In the genomic region with DNA sequence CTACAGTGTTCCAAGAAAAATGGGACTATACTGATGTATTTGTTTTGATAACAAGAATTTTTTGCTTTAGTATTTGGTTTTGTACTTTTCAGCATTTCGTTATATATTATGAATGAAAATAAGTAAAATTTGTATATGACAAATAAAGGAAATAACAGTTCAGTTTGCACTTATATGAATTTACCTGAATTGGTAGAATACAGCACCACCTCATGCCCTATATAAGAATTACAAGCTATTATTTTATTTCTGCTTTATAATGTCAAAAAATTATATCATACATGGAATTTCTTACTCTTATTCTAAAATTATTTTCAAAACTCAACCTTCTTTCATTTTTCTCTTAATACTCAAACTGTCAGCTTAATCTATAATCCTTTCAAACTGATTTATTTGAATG, we compare ENCODE assay signal across 8 cellular contexts. TPM values are rescaled to one million over a fixed set of nuclear protein-coding genes. Genes with fewer than 3 reads are reported as not detected.
DNase-seq lines count a peak whose midpoint lies in the region; TF ChIP-seq lines count a peak whose summit lies in the region.

No MANE protein-coding gene starts in this region.

- no peaks in the 10 kb centered on the region for H3K9me3 ChIP-seq in osteoblast (ENCODE audit: low read depth, low read length)

- no peak overlapping the region for H3K4me3 ChIP-seq in choroid plexus epithelial cell (ENCODE audit: low read depth, low read length)
- no peak overlapping the region for H3K4me3 ChIP-seq in osteoblast (ENCODE audit: insufficient read depth, low read length)

- H3K4me2 ChIP-seq in osteoblast (ENCODE audit: insufficient read depth, low read length): no peak overlapping the region

- intact Hi-C loops in posterior vena cava (cut with DNase I): no loop called here

- TF ChIP-seq CTCF in choroid plexus epithelial cell (conservative IDR thresholded peaks at IDR 0.05; ENCODE audit: low read depth, low read length) (peak; percentile 51), osteoblast (IDR thresholded peaks at IDR 0.05; ENCODE audit: extremely low read depth, low read depth, low read length) (peak; percentile 50)

- DNase-seq in NCI-H2107 treated with DMSO at 0.1 percent for 48 hours (lab: John Stamatoyannopoulos, UW; ENCODE audit: unreplicated experiment) (peak; percentile 28), NCI-H2107 (lab: John Stamatoyannopoulos, UW) (no peak), MV-4-11 (lab: John Stamatoyannopoulos, UW) (peak; percentile 1), choroid plexus epithelial cell (ENCODE audit: low read depth) (peak; percentile 39), osteoblast (ENCODE audit: insufficient read length, low spot score, missing footprints) (peak; percentile 17), hepatic stellate cell (ENCODE audit: low spot score) (no peak), posterior vena cava (ENCODE audit: low spot score) (no peak)
- no peak for DNase-seq in activated CD4-positive, alpha-beta T cell treated with anti-CD3 and anti-CD28 coated beads, Interleukin-2, amount 50 U/mL, for 1 hour

- H3K4me1 ChIP-seq in osteoblast (ENCODE audit: insufficient read depth, low read length): no peaks in the 10 kb centered on the region

- no peaks in the 10 kb centered on the region for H3K27me3 ChIP-seq in osteoblast (ENCODE audit: insufficient read depth, low read length)

- H4K20me1 ChIP-seq in osteoblast (ENCODE audit: insufficient read depth, low read length): no peaks in the 10 kb centered on the region

- H3K79me2 ChIP-seq in osteoblast (ENCODE audit: insufficient read depth, low read length): no peaks in the 10 kb centered on the region

- H3K36me3 ChIP-seq in osteoblast (ENCODE audit: insufficient read depth, low read length): peaks cover 4% of the 10 kb centered on the region

- H2AFZ ChIP-seq in osteoblast (ENCODE audit: low read length): no peak overlapping the region

- no peak overlapping the region for H3K27ac ChIP-seq in osteoblast (ENCODE audit: low read depth, low read length)

RNA-seq across cellular contexts. Expression of a gene that starts 14.6 kb away (rescaled TPM):
- total RNA-seq in osteoblast (11.9 and 13.6 TPM in 2 replicates), posterior vena cava (1 to 10 TPM; 5.0 to 7.3 TPM)

RNA-seq across cellular contexts. Expression of a gene that starts 14.9 kb away (rescaled TPM):
- 10.5 and 13.3 TPM in 2 replicates for total RNA-seq in osteoblast
- 10 to 100 TPM; 13.5 to 19.5 TPM for total RNA-seq in posterior vena cava

RNA-seq across cellular contexts. Expression of a gene that starts 55.3 kb away (rescaled TPM):
- total RNA-seq in osteoblast (126 and 128 TPM in 2 replicates), posterior vena cava (10 to 100 TPM; 36.0 to 48.5 TPM)

Comparison
In these comparisons a context has a peak if more than half of its experiments do, and no peak if none do; other contexts are left out.
1. DNase-seq: peak in NCI-H2107 treated with DMSO at 0.1 percent for 48 hours (single experiment), MV-4-11 (single experiment), choroid plexus epithelial cell (single experiment) and osteoblast (single experiment); none in NCI-H2107 (single experiment), hepatic stellate cell (single experiment), activated CD4-positive, alpha-beta T cell treated with anti-CD3 and anti-CD28 coated beads, Interleukin-2, amount 50 U/mL, for 1 hour (single experiment) and posterior vena cava (single experiment).